In the genomic region with DNA sequence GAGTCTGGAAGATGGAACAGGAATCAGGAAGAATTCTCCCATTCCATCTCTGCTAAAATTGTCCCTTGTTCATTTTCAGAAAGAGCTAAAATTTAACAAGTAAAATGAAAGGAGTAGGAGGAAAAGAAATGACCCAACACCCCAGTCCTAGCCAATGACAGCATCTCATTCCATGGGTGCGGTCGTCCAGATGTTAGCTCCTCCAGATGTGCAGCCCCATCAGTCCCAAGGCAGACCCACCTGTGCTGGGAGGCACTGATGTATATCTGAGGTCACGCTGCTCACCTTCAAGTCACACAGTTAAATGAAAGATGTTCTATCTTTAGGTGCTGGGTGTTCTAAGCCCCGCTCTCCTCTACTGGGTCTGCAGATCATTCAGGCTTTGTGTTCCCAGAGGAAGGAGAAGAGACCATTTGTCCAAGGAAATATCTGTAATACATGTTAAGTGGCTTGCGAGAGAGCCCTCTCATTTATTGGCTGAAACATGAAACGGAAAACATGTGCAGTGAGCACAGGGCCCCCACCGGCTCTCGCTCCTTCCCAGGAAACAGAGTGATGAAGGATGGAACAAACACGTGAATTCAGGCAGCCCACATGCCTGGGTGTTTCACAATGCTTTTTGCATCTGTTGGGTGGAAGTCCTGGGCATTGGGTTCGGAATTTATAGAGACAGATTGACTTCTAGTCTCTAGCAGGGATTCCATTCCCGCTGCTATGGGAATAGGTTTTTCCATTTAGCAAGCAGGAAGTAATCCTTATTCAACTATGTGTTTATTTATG, we compare ENCODE assay signal across 1 cellular context.
TF ChIP-seq lines count a peak whose summit lies in the region.

No MANE protein-coding gene starts in this region.

TF ChIP-seq in SK-N-SH, 30 proteins besides CTCF, POLR2A, EP300 and RAD21 (continued from another document):
- no peak for TF ChIP-seq TEAD4 (IDR thresholded peaks at IDR 0.05; ENCODE audit: borderline replicate concordance, insufficient read depth)
- TF ChIP-seq FOXM1 (IDR thresholded peaks at IDR 0.05; ENCODE audit: low read depth) = no peak
- no peak for TF ChIP-seq MAX (IDR thresholded peaks at IDR 0.05; ENCODE audit: low read depth)
- no peak for TF ChIP-seq PBX3 (IDR thresholded peaks at IDR 0.05)
